ENCODE assay signal across 16 cellular contexts in genomic region chr1:11227106-11228077, GRCh38. TPM values are rescaled to one million over a fixed set of nuclear protein-coding genes. Genes with fewer than 3 reads are reported as not detected.
A peak's percentile ranks its signal among the peaks of the same experiment; 100 is the strongest.
DNase-seq lines count a peak whose midpoint lies in the region; ATAC-seq, FAIRE-seq and TF ChIP-seq lines count a peak whose summit lies in the region.
"Had no signal": no experiment of that assay in that cellular context is flagged by ENCODE, and none has a peak within 500 bp of the region (broad histone marks: within the 10 kb centered on the region; RNA-seq: fewer than 3 reads in every experiment).

No MANE protein-coding gene starts in this region.

- peaks cover 87% of the 10 kb centered on the region for H3K36me3 ChIP-seq in OCI-LY7 (ENCODE audit: insufficient read depth, low read length)
- H3K36me3 ChIP-seq in naive thymus-derived CD4-positive, alpha-beta T cell (ENCODE audit: control insufficient read depth in 2 of 3, insufficient read depth in 3 of 3, low read length in 3 of 3), result peaks cover 3 to 57% (median 29%) of the 10 kb centered on the region in 3 experiments

- POLR2A ChIA-PET in OCI-LY7 (lab: Charles Lee) (interaction anchor here (0.6 to 2.2 kb wide), 5 partner anchors 14 to 1117 kb away, joined by 3 to 10 read pairs (median 4); partner anchors contain the start of gene MTOR), HEK293T (lab: Yijun Ruan, JAX) (no interaction called here)
- POLR2A ChIA-PET in naive thymus-derived CD4-positive, alpha-beta T cell (lab: Charles Lee), result no interaction called here

- H3K27me3 ChIP-seq in naive thymus-derived CD4-positive, alpha-beta T cell (ENCODE audit: control insufficient read depth in 2 of 2, insufficient read depth in 2 of 2, low read length in 2 of 2), result no peaks in the 10 kb centered on the region
- H3K27me3 ChIP-seq: heart left ventricle had no signal

- peaks cover 0 to 2% (median 0%) of the 10 kb centered on the region in 11 donors for H3K9me3 Mint-ChIP-seq in naive thymus-derived CD4-positive, alpha-beta T cell
- H3K9me3 Mint-ChIP-seq: dendritic cell treated with granulocyte-macrophage colony-stimulating factor and Interleukin-4, amounts not matched to agents 40 ng/mL and 50 ng/mL, for 4 days had no signal

- H3K27ac Mint-ChIP-seq in naive thymus-derived CD4-positive, alpha-beta T cell, result peak overlapping the region; percentile 9 to 88 (median 49)
- H3K27ac Mint-ChIP-seq: dendritic cell treated with granulocyte-macrophage colony-stimulating factor and Interleukin-4, amounts not matched to agents 40 ng/mL and 50 ng/mL, for 4 days had no signal

- no peaks in the 10 kb centered on the region for H3K27me3 Mint-ChIP-seq in naive thymus-derived CD4-positive, alpha-beta T cell
- H3K27me3 Mint-ChIP-seq: dendritic cell treated with granulocyte-macrophage colony-stimulating factor and Interleukin-4, amounts not matched to agents 40 ng/mL and 50 ng/mL, for 4 days had no signal

- H3K4me1 Mint-ChIP-seq in naive thymus-derived CD4-positive, alpha-beta T cell, result peaks cover 6 to 21% (median 21%) of the 10 kb centered on the region in 7 donors

- peak overlapping the region; percentile 33 for H3K4me3 ChIP-seq in OCI-LY7 (ENCODE audit: low read depth, low read length, poor library complexity, severe bottlenecking)
- H3K4me3 ChIP-seq in naive thymus-derived CD4-positive, alpha-beta T cell (ENCODE audit: low read length), result no peak overlapping the region
- H3K4me3 ChIP-seq: heart left ventricle had no signal

- TF ChIP-seq CTCF in OCI-LY7 (conservative IDR thresholded peaks at IDR 0.05; ENCODE audit: low read length), result no peak

- ATAC-seq in GM21786 (IDR thresholded peaks at IDR 0.05; ENCODE audit: unreplicated experiment), result peak; percentile 52
- ATAC-seq in naive thymus-derived CD4-positive, alpha-beta T cell, result no peak
- ATAC-seq: heart left ventricle had no signal

- H3K79me2 ChIP-seq in OCI-LY7 (ENCODE audit: insufficient read depth, low read depth, low read length), result peaks cover 26% of the 10 kb centered on the region; the same call in 1 of the 2 replicates

- no peak overlapping the region for H2AFZ ChIP-seq in OCI-LY7 (ENCODE audit: low read length)

- no peaks in the 10 kb centered on the region for H3K9me3 ChIP-seq in OCI-LY7 (ENCODE audit: low read length)
- H3K9me3 ChIP-seq in naive thymus-derived CD4-positive, alpha-beta T cell (ENCODE audit: control insufficient read depth in 2 of 3, low read length in 3 of 3), result no peaks in the 10 kb centered on the region
- H3K9me3 ChIP-seq: heart left ventricle had no signal

- peaks cover 51% of the 10 kb centered on the region for H3K4me1 ChIP-seq in OCI-LY7 (ENCODE audit: insufficient read depth, low read length, poor library complexity, severe bottlenecking)
- H3K4me1 ChIP-seq in naive thymus-derived CD4-positive, alpha-beta T cell (ENCODE audit: control insufficient read depth in 2 of 2, insufficient read depth in 2 of 2, low read length in 2 of 2), result peaks cover 0 to 6% of the 10 kb centered on the region in 2 donors
- H3K4me1 ChIP-seq: heart left ventricle had no signal

- CTCF ChIA-PET in OCI-LY7 (lab: Charles Lee; ENCODE audit: unreplicated experiment) (no interaction called here), HEK293T (lab: Yijun Ruan, JAX) (no interaction called here)
- CTCF ChIA-PET in naive thymus-derived CD4-positive, alpha-beta T cell (lab: Charles Lee), result interaction anchor here (0.6 to 2.8 kb wide), 4 partner anchors 14 to 259 kb away, joined by 3 to 8 read pairs (median 4); no protein-coding TSS in a partner anchor

- BruUV-seq in OCI-LY7 (replicated peaks; lab: Mats Ljungman, UMichigan), result no TSS peak

- no peaks in the 10 kb centered on the region for H4K20me1 ChIP-seq in OCI-LY7 (ENCODE audit: insufficient read depth, low read length)

- peak; percentile 20 for DNase-seq in GM18507 (ENCODE audit: extremely low spot score, insufficient read length, low read depth)
- peak; percentile 73 for DNase-seq in OCI-LY7 (ENCODE audit: low spot score)
- DNase-seq in naive thymus-derived CD4-positive, alpha-beta T cell, result no peak
- no peak for DNase-seq in HEK293T (ENCODE audit: extremely low spot score)
- DNase-seq in GOT3 (lab: John Stamatoyannopoulos, UW), result no peak
- DNase-seq in NCI-H2081 treated with DMSO at 0.1 percent for 48 hours (lab: John Stamatoyannopoulos, UW), result no peak
- DNase-seq: GDM1; heart left ventricle; NCI-H345; stimulated activated CD4-positive, alpha-beta T cell treated with anti-CD3 and anti-CD28 coated beads, Interleukin-12 subunit alpha, Interleukin-12 subunit beta, amount 100 ng/mL, for 4 hours had no signal

- peak overlapping the region; percentile 86 for H3K27ac ChIP-seq in OCI-LY7 (ENCODE audit: low read depth, low read length, poor library complexity, severe bottlenecking)
- H3K27ac ChIP-seq in naive thymus-derived CD4-positive, alpha-beta T cell (ENCODE audit: low read depth, low read length), result no peak overlapping the region
- H3K27ac ChIP-seq: heart left ventricle had no signal

- intact Hi-C loops in OCI-LY7 (cut with micrococcal nuclease; ENCODE audit: unreplicated experiment), result no loop called here
- intact Hi-C loops in naive thymus-derived CD4-positive, alpha-beta T cell (cut with micrococcal nuclease), result no loop called here

- FAIRE-seq in GM18507 (lab: Jason Lieb, UNC), result peak; percentile 87
- FAIRE-seq: H1 had no signal

- H3K36me3 Mint-ChIP-seq in naive thymus-derived CD4-positive, alpha-beta T cell, result peaks cover 13 to 69% (median 38%) of the 10 kb centered on the region in 5 donors

- H3K4me2 ChIP-seq in OCI-LY7 (ENCODE audit: low read length), result peak overlapping the region; percentile 56

- peak overlapping the region in 5 of 10 donors; percentile 5 to 66 (median 31) for H3K4me3 Mint-ChIP-seq in naive thymus-derived CD4-positive, alpha-beta T cell
- H3K4me3 Mint-ChIP-seq: dendritic cell treated with granulocyte-macrophage colony-stimulating factor and Interleukin-4, amounts not matched to agents 40 ng/mL and 50 ng/mL, for 4 days had no signal

- no peaks in the 10 kb centered on the region for H3K9me2 ChIP-seq in OCI-LY7 (ENCODE audit: insufficient read depth, low read length)

TF ChIP-seq in HEK293T, 16 proteins besides CTCF, POLR2A, EP300 and RAD21:
- TF ChIP-seq SP1 (IDR thresholded peaks at IDR 0.05), result no peak
- TF ChIP-seq LEF1 (IDR thresholded peaks at IDR 0.05; ENCODE audit: borderline replicate concordance), result no peak
- TF ChIP-seq ARNT (IDR thresholded peaks at IDR 0.05), result no peak
- no peak for TF ChIP-seq ELF4 (IDR thresholded peaks at IDR 0.05)
- TF ChIP-seq CTBP1 (IDR thresholded peaks at IDR 0.05; ENCODE audit: borderline replicate concordance), result no peak
- TF ChIP-seq FOXK2 (IDR thresholded peaks at IDR 0.05), result no peak
- no peak for TF ChIP-seq SUZ12 (IDR thresholded peaks at IDR 0.05)
- TF ChIP-seq BHLHE40 (IDR thresholded peaks at IDR 0.05; ENCODE audit: borderline replicate concordance), result no peak
- no peak for TF ChIP-seq ZNF384 (IDR thresholded peaks at IDR 0.05)
- no peak for TF ChIP-seq FOXM1 (IDR thresholded peaks at IDR 0.05; ENCODE audit: borderline replicate concordance)
- TF ChIP-seq TARDBP (IDR thresholded peaks at IDR 0.05), result no peak
- no peak for TF ChIP-seq PKNOX1 (IDR thresholded peaks at IDR 0.05)

RNA-seq across cellular contexts. Expression of gene MTOR, which starts 35.0 kb away (rescaled TPM):
- 41.1 and 41.5 TPM in 2 replicates for total RNA-seq in OCI-LY7 (2014; rRNA removed; shearing (Covaris generic))
- 58.5 and 58.6 TPM in 2 replicates for total RNA-seq in OCI-LY7 (2022)
- total RNA-seq in naive thymus-derived CD4-positive, alpha-beta T cell, result 10 to 100 TPM; 38.8 to 47.9 (median 46.2) TPM
- polyA plus RNA-seq in naive thymus-derived CD4-positive, alpha-beta T cell, result 1 to 10 TPM; 4.8 to 9.7 TPM

RNA-seq across cellular contexts. Expression of gene ANGPTL7, which starts 38.2 kb away (rescaled TPM):
- total RNA-seq in OCI-LY7 (2014; rRNA removed; shearing (Covaris generic)), result not detected in 2 replicates
- not detected in 2 replicates for total RNA-seq in OCI-LY7 (2022)
- not detected for total RNA-seq in naive thymus-derived CD4-positive, alpha-beta T cell
- polyA plus RNA-seq in naive thymus-derived CD4-positive, alpha-beta T cell, result not detected
- total RNA-seq: H1, HT1080, mononuclear cell, SK-MEL-5 had no signal
- polyA plus RNA-seq: H1 had no signal

RNA-seq across cellular contexts. Expression of gene UBIAD1, which starts 45.6 kb away (rescaled TPM):
- 22.4 and 22.7 TPM in 2 replicates for total RNA-seq in OCI-LY7 (2014; rRNA removed; shearing (Covaris generic))
- total RNA-seq in OCI-LY7 (2022), result 27.9 and 28.9 TPM in 2 replicates
- total RNA-seq in naive thymus-derived CD4-positive, alpha-beta T cell, result 10 to 100 TPM; 21.7 to 41.7 (median 32.9) TPM
- 10 to 100 TPM; 53.3 to 60.9 TPM for polyA plus RNA-seq in naive thymus-derived CD4-positive, alpha-beta T cell

Comparison
In these comparisons a context has a peak if more than half of its experiments do, and no peak if none do; other contexts are left out.
1. DNase-seq: peak in GM18507 (single experiment) and OCI-LY7 (single experiment); none in naive thymus-derived CD4-positive, alpha-beta T cell (0 of 9), HEK293T (single experiment), GOT3 (single experiment) and NCI-H2081 treated with DMSO at 0.1 percent for 48 hours (single experiment).